In the genomic region with DNA sequence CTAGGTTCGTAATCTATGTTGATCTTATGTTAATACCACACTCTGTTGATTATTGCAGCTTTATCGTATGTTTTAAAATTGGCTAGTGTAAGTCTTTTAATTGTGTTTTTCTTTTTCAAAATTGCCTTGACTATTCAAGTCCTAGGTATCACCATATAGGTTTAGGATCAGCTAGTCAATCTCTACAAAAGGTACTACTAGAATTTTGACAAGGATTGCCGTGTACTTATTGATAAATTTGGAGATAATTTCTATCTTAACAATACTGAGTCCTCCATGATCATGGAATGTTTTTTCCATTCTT, we compare ENCODE assay signal across 8 cellular contexts.
A peak's percentile ranks its signal among the peaks of the same experiment; 100 is the strongest.
DNase-seq lines count a peak whose midpoint lies in the region; ATAC-seq, FAIRE-seq and TF ChIP-seq lines count a peak whose summit lies in the region.

No MANE protein-coding gene starts in this region.

- ATAC-seq in HG03469 (IDR thresholded peaks at IDR 0.05; ENCODE audit: unreplicated experiment) (no peak), GM21381 (IDR thresholded peaks at IDR 0.05; ENCODE audit: unreplicated experiment) (no peak)

- peak overlapping the region; percentile 70 for H3K4me2 ChIP-seq in keratinocyte (ENCODE audit: control insufficient read depth, extremely low read depth, insufficient read depth, low read depth, low read length)

- TF ChIP-seq CTCF in keratinocyte (optimal IDR thresholded peaks at IDR 0.05 in 1 of 3, IDR thresholded peaks at IDR 0.05 in 1 of 3, conservative IDR thresholded peaks at IDR 0.05 in 1 of 3; ENCODE audit: extremely low read depth in 1 of 3, insufficient read depth in 2 of 3, low read length in 3 of 3) (no peak), stomach (IDR thresholded peaks at IDR 0.05) (no peak)

- H3K9me3 Mint-ChIP-seq in T-helper 1 cell treated with Interleukin-12 subunit alpha and Interleukin-12 subunit beta and Interleukin-4 antibody, amounts not matched to agents 30 μg/mL and 1 μg/mL, for 36 hours: no peaks in the 10 kb centered on the region
- H3K9me3 Mint-ChIP-seq in activated T-helper 2 cell treated with anti-CD3 and anti-CD28 coated beads, Interferon-gamma antibody, Interleukin-2, Interleukin-4, amounts not matched to agents 10 μg/mL and 5 μg/mL and 100 μg/mL, durations not matched to agents 14 hours and 24 hours and 36 hours: no peaks in the 10 kb centered on the region

- H3K27ac ChIP-seq in keratinocyte (ENCODE audit: control insufficient read depth, insufficient read depth, low read length) (no peak overlapping the region), stomach (peak overlapping the region in 4 of 5 donors; percentile 52 to 85 (median 73))

- H3K27me3 ChIP-seq in keratinocyte (ENCODE audit: control insufficient read depth, extremely low read depth, insufficient read depth, low read length) (peaks cover 2% of the 10 kb centered on the region), stomach (peaks cover 0 to 29% (median 16%) of the 10 kb centered on the region in 3 donors)

- intact Hi-C loops in activated T-helper 2 cell treated with anti-CD3 and anti-CD28 coated beads, Interferon-gamma antibody, Interleukin-2, Interleukin-4, amounts not matched to agents 10 μg/mL and 5 μg/mL and 100 μg/mL, durations not matched to agents 14 hours and 24 hours and 36 hours (cut with micrococcal nuclease): loop anchor here (1.0 to 10.0 kb wide), 2 partner anchors 11 to 47 kb away; no protein-coding TSS in a partner anchor
- intact Hi-C loops in stomach (cut with DNase I; ENCODE audit: low total_unique reads): no loop called here

- no peaks in the 10 kb centered on the region for H3K79me2 ChIP-seq in keratinocyte (ENCODE audit: control insufficient read depth, insufficient read depth, low read length)

- dilution Hi-C loops in keratinocyte (cut with MboI; ENCODE audit: extremely low pct_ligation_motif_present, low sequenced_read_pairs): no loop called here

- no peak for TF ChIP-seq EP300 in stomach (IDR thresholded peaks at IDR 0.05)

- no peaks in the 10 kb centered on the region for H3K9me1 ChIP-seq in keratinocyte (ENCODE audit: control insufficient read depth, extremely low read depth, insufficient read depth, low read length)

- peaks cover 84% of the 10 kb centered on the region for H3K27me3 Mint-ChIP-seq in T-helper 1 cell treated with Interleukin-12 subunit alpha and Interleukin-12 subunit beta and Interleukin-4 antibody, amounts not matched to agents 30 μg/mL and 1 μg/mL, for 36 hours (ENCODE audit: low read depth)
- peaks cover 73% of the 10 kb centered on the region for H3K27me3 Mint-ChIP-seq in activated T-helper 2 cell treated with anti-CD3 and anti-CD28 coated beads, Interferon-gamma antibody, Interleukin-2, Interleukin-4, amounts not matched to agents 10 μg/mL and 5 μg/mL and 100 μg/mL, durations not matched to agents 14 hours and 24 hours and 36 hours (ENCODE audit: low read depth)

- WGBS in stomach, 5 donors: 29 to 51% (median 33%) methylated on average over 3 of the region's 3 CpGs

- TF ChIP-seq POLR2A in stomach (IDR thresholded peaks at IDR 0.05): no peak

- H3K27ac Mint-ChIP-seq in T-helper 1 cell treated with Interleukin-12 subunit alpha and Interleukin-12 subunit beta and Interleukin-4 antibody, amounts not matched to agents 30 μg/mL and 1 μg/mL, for 36 hours: peak overlapping the region; percentile 32
- H3K27ac Mint-ChIP-seq in activated T-helper 2 cell treated with anti-CD3 and anti-CD28 coated beads, Interferon-gamma antibody, Interleukin-2, Interleukin-4, amounts not matched to agents 10 μg/mL and 5 μg/mL and 100 μg/mL, durations not matched to agents 14 hours and 24 hours and 36 hours: no peak overlapping the region

- peak overlapping the region; percentile 40 to 67 (median 51) for H3K4me3 ChIP-seq in keratinocyte (ENCODE audit: control insufficient read depth in 2 of 3, extremely low read depth in 1 of 3, insufficient read depth in 2 of 3, low read depth in 1 of 3, low read length in 3 of 3)
- H3K4me3 ChIP-seq in stomach: peak overlapping the region; percentile 54 to 73 (median 60)

- DNase-seq in T-helper 1 cell: no peak
- DNase-seq in activated T-helper 2 cell treated with anti-CD3 and anti-CD28 coated beads, Interferon-gamma antibody, Interleukin-2, Interleukin-4, amounts not matched to agents 10 μg/mL and 5 μg/mL and 100 μg/mL, durations not matched to agents 14 hours and 24 hours and 36 hours (ENCODE audit: low spot score): no peak
- no peak for DNase-seq in keratinocyte (ENCODE audit: low read depth, low spot score)
- DNase-seq in stomach: no peak
- DNase-seq in A172 (ENCODE audit: low spot score): no peak

- H4K20me1 ChIP-seq in keratinocyte (ENCODE audit: control insufficient read depth, extremely low read depth, insufficient read depth, low read length): no peaks in the 10 kb centered on the region

- no peak overlapping the region for H3K9ac ChIP-seq in keratinocyte (ENCODE audit: control insufficient read depth, extremely low read depth, insufficient read depth, low read length)

- H3K9me3 ChIP-seq in keratinocyte (ENCODE audit: control insufficient read depth, low read depth, low read length) (no peaks in the 10 kb centered on the region), stomach (peaks cover 0 to 4% (median 0%) of the 10 kb centered on the region in 4 donors)

- peaks cover 3% of the 10 kb centered on the region for H3K36me3 Mint-ChIP-seq in T-helper 1 cell treated with Interleukin-12 subunit alpha and Interleukin-12 subunit beta and Interleukin-4 antibody, amounts not matched to agents 30 μg/mL and 1 μg/mL, for 36 hours (ENCODE audit: low read depth)
- peaks cover 6% of the 10 kb centered on the region for H3K36me3 Mint-ChIP-seq in activated T-helper 2 cell treated with anti-CD3 and anti-CD28 coated beads, Interferon-gamma antibody, Interleukin-2, Interleukin-4, amounts not matched to agents 10 μg/mL and 5 μg/mL and 100 μg/mL, durations not matched to agents 14 hours and 24 hours and 36 hours (ENCODE audit: low read depth)

- H3K4me3 Mint-ChIP-seq in T-helper 1 cell treated with Interleukin-12 subunit alpha and Interleukin-12 subunit beta and Interleukin-4 antibody, amounts not matched to agents 30 μg/mL and 1 μg/mL, for 36 hours: peak overlapping the region; percentile 89
- peak overlapping the region; percentile 90 for H3K4me3 Mint-ChIP-seq in activated T-helper 2 cell treated with anti-CD3 and anti-CD28 coated beads, Interferon-gamma antibody, Interleukin-2, Interleukin-4, amounts not matched to agents 10 μg/mL and 5 μg/mL and 100 μg/mL, durations not matched to agents 14 hours and 24 hours and 36 hours (ENCODE audit: low read depth)

- H2AFZ ChIP-seq in keratinocyte (ENCODE audit: control insufficient read depth, low read length): peak overlapping the region; percentile 51

- H3K36me3 ChIP-seq in keratinocyte (ENCODE audit: control insufficient read depth in 2 of 2, extremely low read depth in 1 of 2, insufficient read depth in 2 of 2, low read length in 2 of 2) (no peaks in the 10 kb centered on the region), stomach (no peaks in the 10 kb centered on the region)

- FAIRE-seq in keratinocyte (lab: Jason Lieb, UNC): no peak

- peaks cover 11% of the 10 kb centered on the region for H3K4me1 Mint-ChIP-seq in T-helper 1 cell treated with Interleukin-12 subunit alpha and Interleukin-12 subunit beta and Interleukin-4 antibody, amounts not matched to agents 30 μg/mL and 1 μg/mL, for 36 hours (ENCODE audit: low read depth)
- H3K4me1 Mint-ChIP-seq in activated T-helper 2 cell treated with anti-CD3 and anti-CD28 coated beads, Interferon-gamma antibody, Interleukin-2, Interleukin-4, amounts not matched to agents 10 μg/mL and 5 μg/mL and 100 μg/mL, durations not matched to agents 14 hours and 24 hours and 36 hours (ENCODE audit: low read depth): peaks cover 16% of the 10 kb centered on the region

- H3K4me1 ChIP-seq in keratinocyte (ENCODE audit: control insufficient read depth, extremely low read depth, insufficient read depth, low read length) (no peaks in the 10 kb centered on the region), stomach (peaks cover 0 to 15% (median 10%) of the 10 kb centered on the region in 4 donors)
